Comparison of ENCODE assay signal across 14 cellular contexts in genomic region chr5:140266471-140267200, GRCh38. TPM values are rescaled to one million over a fixed set of nuclear protein-coding genes. Genes with fewer than 3 reads are reported as not detected.
DNase-seq lines count a peak whose midpoint lies in the region; ATAC-seq and TF ChIP-seq lines count a peak whose summit lies in the region.
"Had no signal": no experiment of that assay in that cellular context is flagged by ENCODE, and none has a peak within 500 bp of the region (broad histone marks: within the 10 kb centered on the region; RNA-seq: fewer than 3 reads in every experiment).

No MANE protein-coding gene starts in this region.

- H3K27me3 Mint-ChIP-seq in activated CD4-positive, alpha-beta T cell treated with anti-CD3 and anti-CD28 coated beads for 36 hours, result no peaks in the 10 kb centered on the region
- H3K27me3 Mint-ChIP-seq in Calu3 (ENCODE audit: unreplicated experiment) (no peaks in the 10 kb centered on the region), T-helper 17 cell (no peaks in the 10 kb centered on the region)
- H3K27me3 Mint-ChIP-seq in naive thymus-derived CD4-positive, alpha-beta T cell, result no peaks in the 10 kb centered on the region

- POLR2A ChIA-PET in activated CD4-positive, alpha-beta T cell treated with anti-CD3 and anti-CD28 coated beads for 36 hours (lab: Charles Lee), result no interaction called here
- POLR2A ChIA-PET in naive thymus-derived CD4-positive, alpha-beta T cell (lab: Charles Lee), result interaction anchor here (0.7 to 1.7 kb wide), 3 partner anchors 13 to 120 kb away, joined by 3 to 5 read pairs (median 4); partner anchors contain the start of gene PFDN1

- peaks cover 2 to 24% of the 10 kb centered on the region in 2 donors for H3K4me1 ChIP-seq in naive thymus-derived CD4-positive, alpha-beta T cell (ENCODE audit: control insufficient read depth in 2 of 2, insufficient read depth in 2 of 2, low read length in 2 of 2)

- peak; percentile 43 for DNase-seq in activated CD4-positive, alpha-beta T cell treated with anti-CD3 and anti-CD28 coated beads for 36 hours
- DNase-seq in activated CD4-positive, alpha-beta T cell treated with anti-CD3 and anti-CD28 coated beads for 4 hours, result no peak
- DNase-seq in Calu3 (no peak), T-helper 17 cell (no peak), T-helper 9 cell (no peak), DMS 273 (lab: John Stamatoyannopoulos, UW; ENCODE audit: unreplicated experiment) (no peak)
- peak in 4 of 9 donors; percentile 5 to 42 (median 28) for DNase-seq in naive thymus-derived CD4-positive, alpha-beta T cell
- DNase-seq in activated CD4-positive, CD25-positive, alpha-beta regulatory T cell treated with anti-CD3 and anti-CD28 coated beads, Interleukin-2, amount 50 U/mL, for 72 hours, result no peak
- DNase-seq: DMS 273 treated with DMSO at 0.1 percent for 48 hours, endodermal cell, foreskin melanocyte, nucleus accumbens, OCI-M1 had no signal

- no TSS peak for BruUV-seq in Calu3 (replicated peaks; lab: Mats Ljungman, UMichigan)

- ATAC-seq in activated CD4-positive, alpha-beta T cell treated with anti-CD3 and anti-CD28 coated beads for 36 hours, result peak; percentile 51
- no peak for ATAC-seq in T-helper 17 cell
- no peak for ATAC-seq in naive thymus-derived CD4-positive, alpha-beta T cell

- peaks cover 2% of the 10 kb centered on the region for H3K36me3 Mint-ChIP-seq in activated CD4-positive, alpha-beta T cell treated with anti-CD3 and anti-CD28 coated beads for 36 hours (ENCODE audit: low read depth)
- peaks cover 25% of the 10 kb centered on the region for H3K36me3 Mint-ChIP-seq in Calu3 (ENCODE audit: insufficient read depth, unreplicated experiment)
- no peaks in the 10 kb centered on the region for H3K36me3 Mint-ChIP-seq in T-helper 17 cell (ENCODE audit: low read depth)
- H3K36me3 Mint-ChIP-seq in naive thymus-derived CD4-positive, alpha-beta T cell, result peaks cover 0 to 14% (median 9%) of the 10 kb centered on the region in 5 donors

- no peaks in the 10 kb centered on the region for H3K27me3 ChIP-seq in naive thymus-derived CD4-positive, alpha-beta T cell (ENCODE audit: control insufficient read depth in 2 of 2, insufficient read depth in 2 of 2, low read length in 2 of 2)

- H3K9me3 ChIP-seq in T-helper 17 cell (ENCODE audit: control insufficient read depth, low read length, poor library complexity, severe bottlenecking), result no peaks in the 10 kb centered on the region
- H3K9me3 ChIP-seq in naive thymus-derived CD4-positive, alpha-beta T cell (ENCODE audit: control insufficient read depth in 2 of 3, low read length in 3 of 3), result no peaks in the 10 kb centered on the region

- no peaks in the 10 kb centered on the region for H3K36me3 ChIP-seq in naive thymus-derived CD4-positive, alpha-beta T cell (ENCODE audit: control insufficient read depth in 2 of 3, insufficient read depth in 3 of 3, low read length in 3 of 3)

- peak overlapping the region; percentile 15 for H3K27ac Mint-ChIP-seq in activated CD4-positive, alpha-beta T cell treated with anti-CD3 and anti-CD28 coated beads for 36 hours
- H3K27ac Mint-ChIP-seq in Calu3 (ENCODE audit: unreplicated experiment) (peak overlapping the region; percentile 26), T-helper 17 cell (peak overlapping the region; percentile 76)
- H3K27ac Mint-ChIP-seq in naive thymus-derived CD4-positive, alpha-beta T cell, result peak overlapping the region; percentile 64 to 85 (median 78)

- peaks cover 40% of the 10 kb centered on the region for H3K4me1 Mint-ChIP-seq in activated CD4-positive, alpha-beta T cell treated with anti-CD3 and anti-CD28 coated beads for 36 hours
- H3K4me1 Mint-ChIP-seq in Calu3 (ENCODE audit: low read depth, unreplicated experiment), result peaks cover 39% of the 10 kb centered on the region
- H3K4me1 Mint-ChIP-seq in T-helper 17 cell, result peaks cover 36% of the 10 kb centered on the region
- H3K4me1 Mint-ChIP-seq in naive thymus-derived CD4-positive, alpha-beta T cell, result peaks cover 28 to 54% (median 45%) of the 10 kb centered on the region in 7 donors

- intact Hi-C loops in activated CD4-positive, alpha-beta T cell treated with anti-CD3 and anti-CD28 coated beads for 36 hours (cut with DNase I, micrococcal nuclease), result loop anchor here in 1 of 2 experiments (1.0 kb wide), 1 partner anchor 15 kb away; no protein-coding TSS in a partner anchor
- intact Hi-C loops in Calu3 (cut with micrococcal nuclease; ENCODE audit: unreplicated experiment), result no loop called here
- intact Hi-C loops in naive thymus-derived CD4-positive, alpha-beta T cell (cut with micrococcal nuclease), result loop anchor here in 1 of 2 donors (1.0 to 2.0 kb wide), 3 partner anchors 7 to 36 kb away; partner anchors contain the start of gene PFDN1

- CTCF ChIA-PET in activated CD4-positive, alpha-beta T cell treated with anti-CD3 and anti-CD28 coated beads for 36 hours (lab: Charles Lee), result interaction anchor here (0.6 to 1.5 kb wide), 9 partner anchors 8 to 153 kb away, joined by 3 to 7 read pairs (median 4); partner anchors contain the start of gene HBEGF
- CTCF ChIA-PET in Calu3 (lab: Charles Lee), result interaction anchor here (0.7 kb wide), 2 partner anchors 14 to 79 kb away, joined by 3 read pairs; no protein-coding TSS in a partner anchor
- CTCF ChIA-PET in naive thymus-derived CD4-positive, alpha-beta T cell (lab: Charles Lee), result interaction anchor here (1.0 kb wide), 1 partner anchor 71 kb away, joined by 3 read pairs; no protein-coding TSS in a partner anchor

- H3K4me3 Mint-ChIP-seq in activated CD4-positive, alpha-beta T cell treated with anti-CD3 and anti-CD28 coated beads for 36 hours, result no peak overlapping the region
- no peak overlapping the region for H3K4me3 Mint-ChIP-seq in Calu3 (ENCODE audit: low read depth, unreplicated experiment)
- peak overlapping the region; percentile 36 for H3K4me3 Mint-ChIP-seq in T-helper 17 cell
- H3K4me3 Mint-ChIP-seq in naive thymus-derived CD4-positive, alpha-beta T cell, result peak overlapping the region in 9 of 10 donors; percentile 56 to 78 (median 65)
- H3K4me3 Mint-ChIP-seq: endodermal cell had no signal

- H3K4me3 ChIP-seq in naive thymus-derived CD4-positive, alpha-beta T cell (ENCODE audit: low read length), result no peak overlapping the region

- TF ChIP-seq CTCF in Calu3 (IDR thresholded peaks at IDR 0.05; ENCODE audit: unreplicated experiment), result no peak

- no peaks in the 10 kb centered on the region for H3K9me3 Mint-ChIP-seq in activated CD4-positive, alpha-beta T cell treated with anti-CD3 and anti-CD28 coated beads for 36 hours (ENCODE audit: low read depth)
- no peaks in the 10 kb centered on the region for H3K9me3 Mint-ChIP-seq in Calu3 (ENCODE audit: low read depth, unreplicated experiment)
- H3K9me3 Mint-ChIP-seq in naive thymus-derived CD4-positive, alpha-beta T cell, result no peaks in the 10 kb centered on the region
- H3K9me3 Mint-ChIP-seq: activated T-helper 2 cell treated with anti-CD3 and anti-CD28 coated beads, Interferon-gamma antibody, Interleukin-2, Interleukin-4, amounts not matched to agents 10 μg/mL and 5 μg/mL and 100 μg/mL, durations not matched to agents 14 hours and 24 hours and 36 hours; endodermal cell had no signal

- peak overlapping the region; percentile 57 for H3K27ac ChIP-seq in naive thymus-derived CD4-positive, alpha-beta T cell (ENCODE audit: low read depth, low read length)

RNA-seq across cellular contexts. Expression of gene PFDN1, which starts 36.3 kb away (rescaled TPM):
- 10 to 100 TPM; 52.6 to 63.2 TPM for total RNA-seq in activated CD4-positive, alpha-beta T cell treated with anti-CD3 and anti-CD28 coated beads for 36 hours
- total RNA-seq in Calu3 (2022), result 67.5 and 71.9 TPM in 2 replicates
- total RNA-seq in T-helper 17 cell, result 10 to 100 TPM; 33.4 to 35.2 TPM
- 10 to 100 TPM; 24.8 to 52.7 (median 28.2) TPM for total RNA-seq in naive thymus-derived CD4-positive, alpha-beta T cell
- 100 to 1,000 TPM; 126 to 139 TPM for polyA plus RNA-seq in naive thymus-derived CD4-positive, alpha-beta T cell

Comparison
In these comparisons a context has a peak if more than half of its experiments do, and no peak if none do; other contexts are left out.
1. H3K27ac Mint-ChIP-seq: peak in every context shown above with its lines; median percentile 78 in naive thymus-derived CD4-positive, alpha-beta T cell; 76 in T-helper 17 cell; 26 in Calu3; 15 in activated CD4-positive, alpha-beta T cell treated with anti-CD3 and anti-CD28 coated beads for 36 hours.
2. H3K4me3 Mint-ChIP-seq: peak in T-helper 17 cell (single experiment) and naive thymus-derived CD4-positive, alpha-beta T cell (9 of 10); none in activated CD4-positive, alpha-beta T cell treated with anti-CD3 and anti-CD28 coated beads for 36 hours (single experiment) and Calu3 (single experiment).